18 cellular contexts compared by ENCODE assay signal in genomic region chr2:75799859-75800258, GRCh38.
DNase-seq lines count a peak whose midpoint lies in the region; ATAC-seq, FAIRE-seq and TF ChIP-seq lines count a peak whose summit lies in the region.
"Had no signal": no experiment of that assay in that cellular context is flagged by ENCODE, and none has a peak within 500 bp of the region (broad histone marks: within the 10 kb centered on the region; RNA-seq: fewer than 3 reads in every experiment).

No MANE protein-coding gene starts in this region.

- no peak overlapping the region for H2AFZ ChIP-seq in HepG2 (ENCODE audit: low read length)

- H3K4me1 Mint-ChIP-seq in activated CD4-positive, alpha-beta T cell treated with anti-CD3 and anti-CD28 coated beads, Interleukin-2, amount 10 ng/mL, durations not matched to agents 24 days and 14 days = no peaks in the 10 kb centered on the region

- H3K9me3 ChIP-seq in right lobe of liver = no peaks in the 10 kb centered on the region
- H3K9me3 ChIP-seq in HepG2 (ENCODE audit: low read length) = no peaks in the 10 kb centered on the region
- no peaks in the 10 kb centered on the region for H3K9me3 ChIP-seq in right atrium auricular region
- H3K9me3 ChIP-seq: thoracic aorta had no signal

- H3K79me2 ChIP-seq in HepG2 (ENCODE audit: insufficient read depth, low read length) = no peaks in the 10 kb centered on the region

- TF ChIP-seq POLR2A in right lobe of liver (IDR thresholded peaks at IDR 0.05) (no peak), HepG2 (IDR thresholded peaks at IDR 0.05; ENCODE audit: insufficient read depth in 1 of 2, low read depth in 2 of 2, low read length in 2 of 2) (no peak)

- FAIRE-seq in HepG2 (lab: Jason Lieb, UNC) = no peak

- H3K4me2 ChIP-seq in HepG2 (ENCODE audit: low read depth, low read length) = no peak overlapping the region

- in situ Hi-C loops in HepG2 (cut with HindIII; ENCODE audit: extremely low pct_ligation_motif_present, low pct_unique_long_range_greater_than_20kb) = loop anchor here (5.0 kb wide), 1 partner anchor 97 kb away; no protein-coding TSS in a partner anchor

- DNase-seq in right lobe of liver = no peak
- DNase-seq in HepG2 (ENCODE audit: low spot score) = no peak
- no peak for DNase-seq in right atrium auricular region (ENCODE audit: low spot score)
- DNase-seq in AML-193 (lab: John Stamatoyannopoulos, UW) = no peak
- DNase-seq in activated CD4-positive, alpha-beta T cell treated with anti-CD3 and anti-CD28 coated beads, Interleukin-2, amount 10 ng/mL, durations not matched to agents 24 days and 14 days = no peak
- DNase-seq in NCI-H2107 treated with DMSO at 0.1 percent for 48 hours (lab: John Stamatoyannopoulos, UW; ENCODE audit: unreplicated experiment) = no peak
- DNase-seq: 8988T; activated CD4-positive, alpha-beta memory T cell treated with anti-CD3 and anti-CD28 coated beads for 36 hours; activated gamma-delta T cell; GOT3; left cardiac atrium; MV-4-11; naive thymus-derived CD8-positive, alpha-beta T cell; NCI-H2171 treated with DMSO at 0.1 percent for 48 hours had no signal

- H4K20me1 ChIP-seq in HepG2 (ENCODE audit: insufficient read depth, low read length) = no peaks in the 10 kb centered on the region

- BruUV-seq in HepG2 (replicated peaks; lab: Mats Ljungman, UMichigan) = no TSS peak

- no peak for TF ChIP-seq EP300 in HepG2 (IDR thresholded peaks at IDR 0.05; ENCODE audit: low read depth in 2 of 2, low read length in 2 of 2)
- no peak for TF ChIP-seq EP300 in HepG2 (CRISPR knock-in tag; IDR thresholded peaks at IDR 0.05; ENCODE audit: borderline replicate concordance)

- H3K36me3 ChIP-seq in right lobe of liver (no peaks in the 10 kb centered on the region), HepG2 (replicated peaks in 1 of 2; ENCODE audit: control insufficient read depth in 1 of 2, insufficient read depth in 2 of 2, low read length in 2 of 2) (no peaks in the 10 kb centered on the region), right atrium auricular region (no peaks in the 10 kb centered on the region)
- H3K36me3 ChIP-seq: thoracic aorta had no signal

- TF ChIP-seq CTCF in right lobe of liver (IDR thresholded peaks at IDR 0.05) (no peak), HepG2 (CRISPR knock-in tag; IDR thresholded peaks at IDR 0.05) (no peak), right atrium auricular region (IDR thresholded peaks at IDR 0.05) (no peak)

- intact Hi-C loops in right lobe of liver (cut with DNase I) = no loop called here
- intact Hi-C loops in HepG2 (cut with micrococcal nuclease; ENCODE audit: unreplicated experiment) = no loop called here
- intact Hi-C loops in activated CD4-positive, alpha-beta T cell treated with anti-CD3 and anti-CD28 coated beads, Interleukin-2, amount 10 ng/mL, durations not matched to agents 24 days and 14 days (cut with micrococcal nuclease) = no loop called here

- peaks cover 2% of the 10 kb centered on the region for H3K27me3 Mint-ChIP-seq in activated CD4-positive, alpha-beta T cell treated with anti-CD3 and anti-CD28 coated beads, Interleukin-2, amount 10 ng/mL, durations not matched to agents 24 days and 14 days
- H3K27me3 Mint-ChIP-seq: activated CD4-positive, alpha-beta memory T cell treated with anti-CD3 and anti-CD28 coated beads for 36 hours had no signal

- no peak overlapping the region for H3K27ac Mint-ChIP-seq in activated CD4-positive, alpha-beta T cell treated with anti-CD3 and anti-CD28 coated beads, Interleukin-2, amount 10 ng/mL, durations not matched to agents 24 days and 14 days
- H3K27ac Mint-ChIP-seq: activated CD4-positive, alpha-beta memory T cell treated with anti-CD3 and anti-CD28 coated beads for 36 hours; naive thymus-derived CD8-positive, alpha-beta T cell; T-helper 1 cell treated with Interleukin-12 subunit alpha and Interleukin-12 subunit beta and Interleukin-4 antibody, amounts not matched to agents 30 μg/mL and 1 μg/mL, for 36 hours had no signal

- H3K36me3 Mint-ChIP-seq in activated CD4-positive, alpha-beta T cell treated with anti-CD3 and anti-CD28 coated beads, Interleukin-2, amount 10 ng/mL, durations not matched to agents 24 days and 14 days (ENCODE audit: low read depth) = no peaks in the 10 kb centered on the region
- H3K36me3 Mint-ChIP-seq: activated CD4-positive, alpha-beta memory T cell treated with anti-CD3 and anti-CD28 coated beads for 36 hours; naive thymus-derived CD8-positive, alpha-beta T cell had no signal

- H3K4me1 ChIP-seq in right lobe of liver (no peaks in the 10 kb centered on the region), HepG2 (ENCODE audit: insufficient read depth, low read length) (no peaks in the 10 kb centered on the region), right atrium auricular region (no peaks in the 10 kb centered on the region)

- TF ChIP-seq RAD21 in HepG2 (CRISPR knock-in tag; IDR thresholded peaks at IDR 0.05) = no peak

- H3K4me3 ChIP-seq in right lobe of liver (no peak overlapping the region), HepG2 (replicated peaks in 1 of 3; ENCODE audit: insufficient read depth in 1 of 3, low read depth in 2 of 3, low read length in 3 of 3) (no peak overlapping the region), right atrium auricular region (no peak overlapping the region)
- H3K4me3 ChIP-seq: thoracic aorta had no signal

- CTCF ChIA-PET in HepG2 (lab: Yijun Ruan, JAX; ENCODE audit: low intra/inter-chr PET ratio, low total read pairs) = no interaction called here

- H3K9ac ChIP-seq in HepG2 (ENCODE audit: insufficient read depth, low read depth, low read length) = no peak overlapping the region

- POLR2A ChIA-PET in HepG2 (lab: Yijun Ruan, JAX) = no interaction called here

- H3K4me3 Mint-ChIP-seq in activated CD4-positive, alpha-beta T cell treated with anti-CD3 and anti-CD28 coated beads, Interleukin-2, amount 10 ng/mL, durations not matched to agents 24 days and 14 days = no peak overlapping the region
- H3K4me3 Mint-ChIP-seq: activated CD4-positive, alpha-beta memory T cell treated with anti-CD3 and anti-CD28 coated beads for 36 hours; naive thymus-derived CD8-positive, alpha-beta T cell; T-helper 1 cell treated with Interleukin-12 subunit alpha and Interleukin-12 subunit beta and Interleukin-4 antibody, amounts not matched to agents 30 μg/mL and 1 μg/mL, for 36 hours had no signal

- ATAC-seq in right lobe of liver (peak in 3 of 4 donors; percentile 19 to 65 (median 37)), HepG2 (no peak), GM21786 (IDR thresholded peaks at IDR 0.05; ENCODE audit: unreplicated experiment) (peak; percentile 38), HG03175 (IDR thresholded peaks at IDR 0.05; ENCODE audit: unreplicated experiment) (peak; percentile 29)
- ATAC-seq: left cardiac atrium; naive thymus-derived CD8-positive, alpha-beta T cell had no signal

- no peaks in the 10 kb centered on the region for H3K9me3 Mint-ChIP-seq in activated CD4-positive, alpha-beta T cell treated with anti-CD3 and anti-CD28 coated beads, Interleukin-2, amount 10 ng/mL, durations not matched to agents 24 days and 14 days
- H3K9me3 Mint-ChIP-seq: activated CD4-positive, alpha-beta memory T cell treated with anti-CD3 and anti-CD28 coated beads for 36 hours; naive thymus-derived CD8-positive, alpha-beta T cell; T-helper 1 cell treated with Interleukin-12 subunit alpha and Interleukin-12 subunit beta and Interleukin-4 antibody, amounts not matched to agents 30 μg/mL and 1 μg/mL, for 36 hours had no signal

- H3K27me3 ChIP-seq in right lobe of liver = no peaks in the 10 kb centered on the region
- H3K27me3 ChIP-seq in HepG2 (ENCODE audit: control insufficient read depth in 1 of 2, insufficient read depth in 2 of 2, low read length in 2 of 2) = peaks cover 0 to 4% of the 10 kb centered on the region in 2 experiments; a peak in 1 of 5 replicates
- H3K27me3 ChIP-seq in right atrium auricular region = no peaks in the 10 kb centered on the region

- H3K27ac ChIP-seq in right lobe of liver (no peak overlapping the region), HepG2 (ENCODE audit: extremely low read length, insufficient read depth, low read length) (no peak overlapping the region), right atrium auricular region (no peak overlapping the region)
- H3K27ac ChIP-seq: thoracic aorta had no signal

- WGBS in right lobe of liver (ENCODE audit: insufficient coverage, low coverage, low lambda C conversion rate, missing lambda C conversion rate) = 18% methylated on average over 2 of the region's 4 CpGs
- 22% methylated on average over 4 of the region's 4 CpGs for WGBS in HepG2 (ENCODE audit: low lambda C conversion rate)

TF ChIP-seq in HepG2, 621 proteins besides CTCF, POLR2A, EP300 and RAD21 (continues in another document):
- TF ChIP-seq E2F1 (CRISPR knock-in tag; IDR thresholded peaks at IDR 0.05) (no peak), XBP1 (CRISPR knock-in tag; IDR thresholded peaks at IDR 0.05) (no peak), MZF1 (CRISPR knock-in tag; IDR thresholded peaks at IDR 0.05; ENCODE audit: borderline replicate concordance) (no peak), ZNF589 (CRISPR knock-in tag; conservative IDR thresholded peaks at IDR 0.05) (no peak), ZNF34 (CRISPR knock-in tag; IDR thresholded peaks at IDR 0.05; ENCODE audit: borderline replicate concordance) (no peak)
- TF ChIP-seq, protein P1, sequence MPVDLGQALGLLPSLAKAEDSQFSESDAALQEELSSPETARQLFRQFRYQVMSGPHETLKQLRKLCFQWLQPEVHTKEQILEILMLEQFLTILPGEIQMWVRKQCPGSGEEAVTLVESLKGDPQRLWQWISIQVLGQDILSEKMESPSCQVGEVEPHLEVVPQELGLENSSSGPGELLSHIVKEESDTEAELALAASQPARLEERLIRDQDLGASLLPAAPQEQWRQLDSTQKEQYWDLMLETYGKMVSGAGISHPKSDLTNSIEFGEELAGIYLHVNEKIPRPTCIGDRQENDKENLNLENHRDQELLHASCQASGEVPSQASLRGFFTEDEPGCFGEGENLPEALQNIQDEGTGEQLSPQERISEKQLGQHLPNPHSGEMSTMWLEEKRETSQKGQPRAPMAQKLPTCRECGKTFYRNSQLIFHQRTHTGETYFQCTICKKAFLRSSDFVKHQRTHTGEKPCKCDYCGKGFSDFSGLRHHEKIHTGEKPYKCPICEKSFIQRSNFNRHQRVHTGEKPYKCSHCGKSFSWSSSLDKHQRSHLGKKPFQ (CRISPR knock-in tag; IDR thresholded peaks at IDR 0.05; ENCODE audit: insufficient replicate concordance) = no peak
